In the genomic region with DNA sequence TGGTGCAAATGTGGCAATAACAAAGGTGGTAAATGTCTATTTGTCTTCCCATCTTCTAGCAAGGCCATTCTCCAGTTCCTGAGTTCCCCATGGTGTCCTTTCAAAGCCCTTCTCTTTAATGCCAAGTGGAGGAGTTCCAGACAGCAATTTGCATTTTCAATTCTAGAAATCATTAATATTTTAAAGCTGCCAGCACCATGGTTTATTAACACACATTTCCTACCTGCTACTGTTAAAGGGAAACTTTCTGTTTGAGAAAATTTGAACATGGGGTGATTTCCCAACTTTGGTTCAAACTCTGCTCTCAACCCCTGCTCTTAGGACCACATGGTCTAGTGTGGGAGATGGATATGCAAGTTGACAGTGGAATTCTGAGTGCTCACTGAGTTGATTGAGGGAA, we compare ENCODE assay signal across 23 cellular contexts.
DNase-seq lines count a peak whose midpoint lies in the region; ATAC-seq and TF ChIP-seq lines count a peak whose summit lies in the region.
"Had no signal": no experiment of that assay in that cellular context is flagged by ENCODE, and none has a peak within 500 bp of the region (broad histone marks: within the 10 kb centered on the region; RNA-seq: fewer than 3 reads in every experiment).

No MANE protein-coding gene starts in this region.

- no peaks in the 10 kb centered on the region for H3K79me2 ChIP-seq in PC-9 (ENCODE audit: low read depth)

- H3K4me2 ChIP-seq in BLaER1 treated with 17β-estradiol and CSF1 and Interleukin-3, amounts not matched to agents 10 nM and 100 nM: peak overlapping the region in 8 of 11 experiments; percentile 46 to 82 (median 76); a peak in 15 of 22 replicates
- no peak overlapping the region for H3K4me2 ChIP-seq in PC-9

- H3K36me3 Mint-ChIP-seq in T-cell: no peaks in the 10 kb centered on the region

- H3K27ac ChIP-seq in BLaER1 treated with 17β-estradiol and CSF1 and Interleukin-3, amounts not matched to agents 10 nM and 100 nM: no peak overlapping the region; a peak in 1 of 22 replicates
- no peak overlapping the region for H3K27ac ChIP-seq in PC-9
- H3K27ac ChIP-seq in thyroid gland: no peak overlapping the region
- H3K27ac ChIP-seq: psoas muscle, stomach had no signal

- H3K27me3 ChIP-seq in BLaER1 treated with 17β-estradiol and CSF1 and Interleukin-3, amounts not matched to agents 10 nM and 100 nM: no peaks in the 10 kb centered on the region
- H3K27me3 ChIP-seq in PC-9 (ENCODE audit: insufficient read depth, low read depth) (peaks cover 9% of the 10 kb centered on the region), thyroid gland (no peaks in the 10 kb centered on the region)
- H3K27me3 ChIP-seq: BE2C had no signal

- H3K4me3 ChIP-seq in BLaER1 treated with 17β-estradiol and CSF1 and Interleukin-3, amounts not matched to agents 10 nM and 100 nM: no peak overlapping the region
- no peak overlapping the region for H3K4me3 ChIP-seq in PC-9
- H3K4me3 ChIP-seq in thyroid gland (replicated peaks in 1 of 3): no peak overlapping the region
- H3K4me3 ChIP-seq: lung, psoas muscle, stomach had no signal

- H3K27me3 Mint-ChIP-seq in T-cell: peaks cover 6 to 26% of the 10 kb centered on the region in 2 donors

- intact Hi-C loops in PC-9 (cut with micrococcal nuclease; ENCODE audit: unreplicated experiment) (loop anchor here (5.0 kb wide), 1 partner anchor 1669 kb away; no protein-coding TSS in a partner anchor), thyroid gland (cut with DNase I) (loop anchor here (5.0 kb wide), 1 partner anchor 139 kb away; no protein-coding TSS in a partner anchor)

- TF ChIP-seq CTCF in PC-9 (conservative IDR thresholded peaks at IDR 0.05): no peak
- TF ChIP-seq CTCF in thyroid gland (IDR thresholded peaks at IDR 0.05): no peak

- no peak overlapping the region for H2AFZ ChIP-seq in PC-9

- DNase-seq in PC-9: no peak
- no peak for DNase-seq in thyroid gland
- no peak for DNase-seq in cortex of kidney (lab: John Stamatoyannopoulos, UW)
- no peak for DNase-seq in T-cell
- DNase-seq: activated CD4-positive, alpha-beta T cell treated with anti-CD3 and anti-CD28 coated beads for 1 hour; activated CD8-positive, alpha-beta memory T cell treated with anti-CD3 and anti-CD28 coated beads for 24 hours; activated naive CD4-positive, alpha-beta T cell treated with anti-CD3 and anti-CD28 coated beads for 36 hours; activated T-cell treated with anti-CD3 and anti-CD28 coated beads, Interleukin-2, amount 50 U/mL, for 4 hours; BE2C; central memory CD4-positive, alpha-beta T cell; EL; foreskin fibroblast; GOT3; KG1; psoas muscle; SIG-M5; stimulated activated CD4-positive, alpha-beta T cell treated with anti-CD3 and anti-CD28 coated beads, Interleukin-4, amount 100 ng/mL, for 24 hours; stomach had no signal

- no peaks in the 10 kb centered on the region for H4K20me1 ChIP-seq in BLaER1 treated with 17β-estradiol and CSF1 and Interleukin-3, amounts not matched to agents 10 nM and 100 nM
- no peaks in the 10 kb centered on the region for H4K20me1 ChIP-seq in PC-9 (ENCODE audit: insufficient read depth)

- no peaks in the 10 kb centered on the region for H3F3A ChIP-seq in PC-9 (ENCODE audit: insufficient read depth, low read depth)

- CTCF ChIA-PET in PC-9 (lab: Charles Lee): no interaction called here
- CTCF ChIA-PET in T-cell (lab: Charles Lee): no interaction called here

- no peaks in the 10 kb centered on the region for H3K9me3 ChIP-seq in BLaER1 treated with 17β-estradiol and CSF1 and Interleukin-3, amounts not matched to agents 10 nM and 100 nM (replicated peaks in 1 of 11)
- H3K9me3 ChIP-seq in PC-9 (ENCODE audit: insufficient read depth, low read depth): no peaks in the 10 kb centered on the region
- H3K9me3 ChIP-seq in thyroid gland: no peaks in the 10 kb centered on the region
- H3K9me3 ChIP-seq: BE2C, psoas muscle, stomach had no signal

- no TSS peak for BruUV-seq in PC-9 (replicated peaks; lab: Mats Ljungman, UMichigan)

- no peaks in the 10 kb centered on the region for H3K36me3 ChIP-seq in BLaER1 treated with 17β-estradiol and CSF1 and Interleukin-3, amounts not matched to agents 10 nM and 100 nM
- H3K36me3 ChIP-seq in PC-9 (ENCODE audit: low read depth) (no peaks in the 10 kb centered on the region), thyroid gland (no peaks in the 10 kb centered on the region)
- H3K36me3 ChIP-seq: BE2C, stomach had no signal

- H3K9ac ChIP-seq in BLaER1 treated with 17β-estradiol and CSF1 and Interleukin-3, amounts not matched to agents 10 nM and 100 nM: no peak overlapping the region

- H3K9me3 Mint-ChIP-seq in T-cell: no peaks in the 10 kb centered on the region
- H3K9me3 Mint-ChIP-seq: activated naive CD4-positive, alpha-beta T cell treated with anti-CD3 and anti-CD28 coated beads for 36 hours; activated T-cell treated with anti-CD3 and anti-CD28 coated beads, Interleukin-2, amount 50 U/mL, for 4 hours had no signal

- no peaks in the 10 kb centered on the region for H3K9me2 ChIP-seq in PC-9 (ENCODE audit: insufficient read depth)

- H3K4me3 Mint-ChIP-seq in T-cell: no peak overlapping the region
- H3K4me3 Mint-ChIP-seq: activated naive CD4-positive, alpha-beta T cell treated with anti-CD3 and anti-CD28 coated beads for 36 hours; activated T-cell treated with anti-CD3 and anti-CD28 coated beads, Interleukin-2, amount 50 U/mL, for 4 hours had no signal

- ATAC-seq in GM19324 (IDR thresholded peaks at IDR 0.05; ENCODE audit: low FRiP score, unreplicated experiment): peak; percentile 29
- peak; percentile 43 for ATAC-seq in HG02759 (IDR thresholded peaks at IDR 0.05; ENCODE audit: unreplicated experiment)
- peak; percentile 42 for ATAC-seq in HG03571 (IDR thresholded peaks at IDR 0.05; ENCODE audit: unreplicated experiment)
- no peak for ATAC-seq in T-cell (replicated peaks in 1 of 4)
- ATAC-seq: activated T-cell treated with anti-CD3 and anti-CD28 coated beads, Interleukin-2, amount 50 U/mL, for 4 hours had no signal

- POLR2A ChIA-PET in PC-9 (lab: Charles Lee; ENCODE audit: unreplicated experiment): no interaction called here
- POLR2A ChIA-PET in T-cell (lab: Charles Lee): no interaction called here

- no peak overlapping the region for H3K27ac Mint-ChIP-seq in T-cell
- H3K27ac Mint-ChIP-seq: activated naive CD4-positive, alpha-beta T cell treated with anti-CD3 and anti-CD28 coated beads for 36 hours had no signal

- no peak for TF ChIP-seq POLR2A in thyroid gland (IDR thresholded peaks at IDR 0.05)

- no peaks in the 10 kb centered on the region for H3K4me1 Mint-ChIP-seq in T-cell

- H3K4me1 ChIP-seq in BLaER1 treated with 17β-estradiol and CSF1 and Interleukin-3, amounts not matched to agents 10 nM and 100 nM: peaks cover 31 to 78% (median 62%) of the 10 kb centered on the region in 10 experiments
- H3K4me1 ChIP-seq in PC-9 (replicated peaks; ENCODE audit: insufficient read depth): no peaks in the 10 kb centered on the region
- H3K4me1 ChIP-seq in thyroid gland: peaks cover 0 to 3% of the 10 kb centered on the region in 2 donors
- H3K4me1 ChIP-seq: psoas muscle had no signal

Comparison
In these comparisons a context has a peak if more than half of its experiments do, and no peak if none do; other contexts are left out.
1. ATAC-seq: peak in GM19324 (single experiment), HG02759 (single experiment) and HG03571 (single experiment); none in T-cell (0 of 4).